Comparison of ENCODE assay signal across 10 cellular contexts in genomic region chr13:66689628-66690027, GRCh38.
A peak's percentile ranks its signal among the peaks of the same experiment; 100 is the strongest.
DNase-seq lines count a peak whose midpoint lies in the region; ATAC-seq, FAIRE-seq and TF ChIP-seq lines count a peak whose summit lies in the region.
"Had no signal": no experiment of that assay in that cellular context is flagged by ENCODE, and none has a peak within 500 bp of the region (broad histone marks: within the 10 kb centered on the region; RNA-seq: fewer than 3 reads in every experiment).

No MANE protein-coding gene starts in this region.

- in situ Hi-C loops in astrocyte of the cerebellum (cut with HindIII; ENCODE audit: low sequenced_read_pairs): no loop called here

- H3K4me3 ChIP-seq in Loucy (ENCODE audit: low read length, poor library complexity, severe bottlenecking) (no peak overlapping the region), astrocyte of the cerebellum (ENCODE audit: low read depth, low read length) (no peak overlapping the region)

- peaks cover 7% of the 10 kb centered on the region; the same call in 1 of the 2 replicates for H3K9me3 ChIP-seq in Loucy (ENCODE audit: insufficient read depth, low read depth, low read length)

- no peak overlapping the region for H3K4me2 ChIP-seq in Loucy (ENCODE audit: low read depth, low read length, poor library complexity, severe bottlenecking)

- no peaks in the 10 kb centered on the region for H4K20me1 ChIP-seq in Loucy (ENCODE audit: insufficient read depth, low read length, poor library complexity, severe bottlenecking)

- TF ChIP-seq CTCF in Loucy (conservative IDR thresholded peaks at IDR 0.05; ENCODE audit: low read length): peak; percentile 63
- peak; percentile 56 for TF ChIP-seq CTCF in astrocyte of the cerebellum (IDR thresholded peaks at IDR 0.05; ENCODE audit: low read depth, low read length, missing control alignments)

- H3K9me2 ChIP-seq in Loucy (replicated peaks; ENCODE audit: low read depth, low read length): no peaks in the 10 kb centered on the region

- peak; percentile 78 for DNase-seq in Ammon's horn (ENCODE audit: low spot score)
- DNase-seq in astrocyte of the cerebellum (ENCODE audit: low read depth): no peak
- no peak for DNase-seq in posterior vena cava (ENCODE audit: low spot score)
- DNase-seq in DMS153 treated with DMSO at 0.1 percent for 48 hours (lab: John Stamatoyannopoulos, UW; ENCODE audit: unreplicated experiment): no peak
- no peak for DNase-seq in activated gamma-delta T cell (lab: John Stamatoyannopoulos, UW)
- DNase-seq: amniotic stem cell had no signal

- no peak overlapping the region for H2AFZ ChIP-seq in Loucy (ENCODE audit: low read length)

- no peak for ATAC-seq in HG02588 (IDR thresholded peaks at IDR 0.05; ENCODE audit: unreplicated experiment)

- H3K27me3 ChIP-seq in Loucy (ENCODE audit: insufficient read depth, low read length, poor library complexity, severe bottlenecking): no peaks in the 10 kb centered on the region

- H3F3A ChIP-seq in Loucy (ENCODE audit: low read depth): no peaks in the 10 kb centered on the region

- H3K4me1 ChIP-seq in Loucy (ENCODE audit: insufficient read depth, low read length, poor library complexity, severe bottlenecking): no peaks in the 10 kb centered on the region

- peak; percentile 49 for FAIRE-seq in islet of Langerhans (lab: Jason Lieb, UNC)
- FAIRE-seq: G401.6 had no signal

- intact Hi-C loops in posterior vena cava (cut with DNase I): no loop called here

- H3K36me3 ChIP-seq in Loucy (ENCODE audit: insufficient read depth, low read length): no peaks in the 10 kb centered on the region

- no peaks in the 10 kb centered on the region for H3K79me2 ChIP-seq in Loucy (ENCODE audit: insufficient read depth, low read length)

- H3K9ac ChIP-seq in Loucy (ENCODE audit: low read depth, low read length, poor library complexity, severe bottlenecking): no peak overlapping the region
